Comparison of ENCODE assay signal across 19 cellular contexts in genomic region chr21:15121097-15121654, GRCh38. TPM values are rescaled to one million over a fixed set of nuclear protein-coding genes. Genes with fewer than 3 reads are reported as not detected.
DNase-seq lines count a peak whose midpoint lies in the region; ATAC-seq and TF ChIP-seq lines count a peak whose summit lies in the region.
"Had no signal": no experiment of that assay in that cellular context is flagged by ENCODE, and none has a peak within 500 bp of the region (broad histone marks: within the 10 kb centered on the region; RNA-seq: fewer than 3 reads in every experiment).

No MANE protein-coding gene starts in this region.

- H3K36me3 ChIP-seq in adrenal gland (replicated peaks in 1 of 2): no peaks in the 10 kb centered on the region
- H3K36me3 ChIP-seq in mesenchymal stem cell (ENCODE audit: control insufficient read depth in 1 of 2, insufficient read depth in 2 of 2, low read depth in 1 of 2, low read length in 2 of 2): no peaks in the 10 kb centered on the region
- H3K36me3 ChIP-seq in smooth muscle cell (ENCODE audit: low read depth): no peaks in the 10 kb centered on the region
- H3K36me3 ChIP-seq: brain microvascular endothelial cell, lower lobe of right lung, SJCRH30, uterus had no signal

- no peak for TF ChIP-seq POLR2A in adrenal gland (IDR thresholded peaks at IDR 0.05)

- TF ChIP-seq CTCF in adrenal gland (IDR thresholded peaks at IDR 0.05) (no peak), smooth muscle cell (IDR thresholded peaks at IDR 0.05; ENCODE audit: borderline replicate concordance, insufficient read depth, poor library complexity, severe bottlenecking) (no peak)

- DNase-seq in ELF-1 (ENCODE audit: low read depth, low spot score) (peak; percentile 6), adrenal gland (no peak), mesenchymal stem cell (no peak), smooth muscle cell (lab: John Stamatoyannopoulos, UW; ENCODE audit: unreplicated experiment) (no peak), germinal center (ENCODE audit: low spot score) (no peak), MV-4-11 (lab: John Stamatoyannopoulos, UW) (no peak)
- DNase-seq: activated CD4-positive, alpha-beta T cell treated with anti-CD3 and anti-CD28 coated beads for 1 hour; activated naive CD4-positive, alpha-beta T cell treated with Interleukin-2 at 50 U/mL for 16 hours; effector CD8-positive, alpha-beta T cell; NCI-H146; stimulated activated CD4-positive, alpha-beta T cell treated with anti-CD3 and anti-CD28 coated beads, Interleukin-4, amount 100 ng/mL, for 4 hours; uterus had no signal

- ATAC-seq in GM21717 (IDR thresholded peaks at IDR 0.05; ENCODE audit: unreplicated experiment) (no peak), HG03521 (IDR thresholded peaks at IDR 0.05; ENCODE audit: unreplicated experiment) (no peak)
- ATAC-seq: natural killer cell treated with Interleukin-12 subunit alpha and Interleukin-12 subunit beta and Interleukin-15 and Interleukin-18, amount 100 ng/mL, for 72 hours had no signal

- H4K20me1 ChIP-seq in smooth muscle cell (ENCODE audit: low read depth): no peaks in the 10 kb centered on the region

- H3F3A ChIP-seq in smooth muscle cell (ENCODE audit: low read depth): no peaks in the 10 kb centered on the region

- no peak overlapping the region for H3K4me2 ChIP-seq in mesenchymal stem cell (ENCODE audit: low read length, poor library complexity, severe bottlenecking)
- no peak overlapping the region for H3K4me2 ChIP-seq in smooth muscle cell

- peak overlapping the region; percentile 55 to 89 (median 73) for H3K27ac ChIP-seq in adrenal gland
- H3K27ac ChIP-seq in mesenchymal stem cell (ENCODE audit: low read length, poor library complexity, severe bottlenecking): no peak overlapping the region
- H3K27ac ChIP-seq in smooth muscle cell (ENCODE audit: low read depth): no peak overlapping the region
- H3K27ac ChIP-seq: brain microvascular endothelial cell, HL-60, lower lobe of right lung, SJCRH30 had no signal

- WGBS in adrenal gland, 4 donors: 33 to 48% (median 46%) methylated on average over 5 of the region's 5 CpGs
- 87% methylated on average over 5 of the region's 5 CpGs for WGBS in mesenchymal stem cell
- 92% methylated on average over 5 of the region's 5 CpGs for WGBS in smooth muscle cell (ENCODE audit: low lambda C conversion rate)

- no peaks in the 10 kb centered on the region for H3K79me1 ChIP-seq in mesenchymal stem cell (replicated peaks; ENCODE audit: low read length, poor library complexity, severe bottlenecking)

- H3K23ac ChIP-seq in mesenchymal stem cell (ENCODE audit: low read length in 2 of 2): no peak overlapping the region

- H3K18ac ChIP-seq in mesenchymal stem cell (ENCODE audit: low read depth in 1 of 2, low read length in 2 of 2): peak overlapping the region in 1 of 2 experiments; percentile 61

- no peaks in the 10 kb centered on the region for H3K27me3 ChIP-seq in adrenal gland
- H3K27me3 ChIP-seq in mesenchymal stem cell (ENCODE audit: control insufficient read depth in 1 of 2, insufficient read depth in 1 of 2, low read length in 2 of 2): no peaks in the 10 kb centered on the region
- H3K27me3 ChIP-seq in smooth muscle cell (ENCODE audit: low read depth): no peaks in the 10 kb centered on the region
- H3K27me3 ChIP-seq: brain microvascular endothelial cell, SJCRH30, uterus had no signal

- no peak overlapping the region for H2BK5ac ChIP-seq in mesenchymal stem cell (ENCODE audit: low read depth, low read length, poor library complexity, severe bottlenecking)

- peak overlapping the region in 1 of 2 experiments; percentile 24 for H3K4ac ChIP-seq in mesenchymal stem cell (ENCODE audit: low read depth in 1 of 2, low read length in 2 of 2)

- H2AFZ ChIP-seq in mesenchymal stem cell (ENCODE audit: low read depth, low read length) (peak overlapping the region; percentile 53), smooth muscle cell (ENCODE audit: low read depth) (peak overlapping the region; percentile 78)

- H3K79me2 ChIP-seq in smooth muscle cell (ENCODE audit: low read depth): no peaks in the 10 kb centered on the region

- H2AK5ac ChIP-seq in mesenchymal stem cell (ENCODE audit: low read length, severe bottlenecking): no peak overlapping the region

- H2BK15ac ChIP-seq in mesenchymal stem cell (ENCODE audit: low read depth, poor library complexity, severe bottlenecking): no peak overlapping the region

- H4K8ac ChIP-seq in mesenchymal stem cell (ENCODE audit: low read length): no peak overlapping the region

- no peak overlapping the region for H3K14ac ChIP-seq in mesenchymal stem cell (ENCODE audit: low read length in 2 of 2)

- no peak overlapping the region for H4K91ac ChIP-seq in mesenchymal stem cell (ENCODE audit: low read length)

- H3K9me3 ChIP-seq in adrenal gland (replicated peaks in 1 of 3) (no peaks in the 10 kb centered on the region), mesenchymal stem cell (ENCODE audit: control insufficient read depth, low read length) (no peaks in the 10 kb centered on the region), smooth muscle cell (replicated peaks; ENCODE audit: low read depth) (no peaks in the 10 kb centered on the region)
- H3K9me3 ChIP-seq: lower lobe of right lung, SJCRH30, uterus had no signal

- intact Hi-C loops in adrenal gland (cut with DNase I): no loop called here

- peak overlapping the region; percentile 36 for H3K9ac ChIP-seq in mesenchymal stem cell (ENCODE audit: low read length)
- H3K9ac ChIP-seq in smooth muscle cell (ENCODE audit: low read depth): no peak overlapping the region

- no peak overlapping the region for H2BK12ac ChIP-seq in mesenchymal stem cell (ENCODE audit: low read length in 2 of 2)

- H3K4me3 ChIP-seq in adrenal gland (no peak overlapping the region), mesenchymal stem cell (ENCODE audit: insufficient read depth in 1 of 2, low read depth in 1 of 2, low read length in 2 of 2) (peak overlapping the region in 1 of 2 experiments; percentile 46), smooth muscle cell (no peak overlapping the region)
- H3K4me3 ChIP-seq: lower lobe of right lung, SJCRH30, uterus had no signal

- H2BK120ac ChIP-seq in mesenchymal stem cell (ENCODE audit: low read depth, low read length): no peak overlapping the region

- H3K4me1 ChIP-seq in adrenal gland (replicated peaks in 1 of 2): peaks cover 31 to 32% of the 10 kb centered on the region in 2 donors
- H3K4me1 ChIP-seq in mesenchymal stem cell (ENCODE audit: control insufficient read depth, insufficient read depth, low read depth, low read length): no peaks in the 10 kb centered on the region
- no peaks in the 10 kb centered on the region for H3K4me1 ChIP-seq in smooth muscle cell (ENCODE audit: low read depth)

RNA-seq across cellular contexts. Expression of gene NRIP1, which starts 56.4 kb away (rescaled TPM):
- total RNA-seq in adrenal gland (10 to 100 TPM; 27.4 to 75.8 (median 50.0) TPM), smooth muscle cell (26.0 and 27.9 TPM in 2 replicates)
- polyA plus RNA-seq in adrenal gland (10 to 100 TPM in 1 of 3 donors, 1 to 10 TPM in 2; 8.0 to 31.4 (median 8.6) TPM), smooth muscle cell (5.1 and 11.0 TPM in 2 replicates)
- 8.1 TPM for polyA plus RNA-seq in mesenchymal stem cell (2013, experiment 1 of 2)
- polyA plus RNA-seq in mesenchymal stem cell (2013, experiment 2 of 2): 8.1 TPM

Comparison
In these comparisons a context has a peak if more than half of its experiments do, and no peak if none do; other contexts are left out.
1. H3K27ac ChIP-seq: peak in adrenal gland (5 of 5); none in mesenchymal stem cell (single experiment) and smooth muscle cell (single experiment).